Comparison of ENCODE assay signal across 8 cellular contexts in genomic region chr4:1682860-1683259, GRCh38. TPM values are rescaled to one million over a fixed set of nuclear protein-coding genes. Genes with fewer than 3 reads are reported as not detected.
DNase-seq lines count a peak whose midpoint lies in the region; ATAC-seq and TF ChIP-seq lines count a peak whose summit lies in the region.

No MANE protein-coding gene starts in this region.

- CTCF ChIA-PET in activated CD4-positive, alpha-beta memory T cell treated with anti-CD3 and anti-CD28 coated beads, Interleukin-2, amount 10 ng/mL, durations not matched to agents 7 days and 5 days (lab: Charles Lee) = interaction anchor here (0.7 to 1.7 kb wide), 4 partner anchors 10 to 1229 kb away, joined by 3 to 11 read pairs (median 3); no protein-coding TSS in a partner anchor

- no peak overlapping the region; the same call in 1 of the 2 replicates for H2AFZ ChIP-seq in GM23338

- no peak overlapping the region for H3K27ac Mint-ChIP-seq in GM23338
- no peak overlapping the region for H3K27ac Mint-ChIP-seq in activated CD4-positive, alpha-beta memory T cell treated with anti-CD3 and anti-CD28 coated beads, Interleukin-2, amount 10 ng/mL, durations not matched to agents 7 days and 5 days
- peak overlapping the region; percentile 37 for H3K27ac Mint-ChIP-seq in stimulated activated effector memory CD8-positive, alpha-beta T cell treated with anti-CD3 and anti-CD28 coated beads, Interleukin-12 subunit alpha, Interleukin-12 subunit beta, amount 100 ng/mL, for 72 hours

- no peaks in the 10 kb centered on the region for H3K79me2 ChIP-seq in GM23338 (replicated peaks; ENCODE audit: insufficient read depth)
- no peaks in the 10 kb centered on the region for H3K79me2 ChIP-seq in mesendoderm (ENCODE audit: control insufficient read depth, insufficient read depth, low read length)

- no peak overlapping the region for H3K4ac ChIP-seq in mesendoderm (ENCODE audit: low read depth, low read length)

- peaks cover 12% of the 10 kb centered on the region for H3F3A ChIP-seq in GM23338 (replicated peaks; ENCODE audit: low read depth)

- peaks cover 8% of the 10 kb centered on the region; the same call in 2 of the 3 replicates for H3K4me1 Mint-ChIP-seq in GM23338
- H3K4me1 Mint-ChIP-seq in activated CD4-positive, alpha-beta memory T cell treated with anti-CD3 and anti-CD28 coated beads, Interleukin-2, amount 10 ng/mL, durations not matched to agents 7 days and 5 days = peaks cover 10% of the 10 kb centered on the region
- peaks cover 9% of the 10 kb centered on the region for H3K4me1 Mint-ChIP-seq in stimulated activated effector memory CD8-positive, alpha-beta T cell treated with anti-CD3 and anti-CD28 coated beads, Interleukin-12 subunit alpha, Interleukin-12 subunit beta, amount 100 ng/mL, for 72 hours

- no peaks in the 10 kb centered on the region for H3K79me1 ChIP-seq in mesendoderm (ENCODE audit: low read length)

- H3K27me3 ChIP-seq in GM23338 (ENCODE audit: insufficient read depth) (peaks cover 22% of the 10 kb centered on the region), gastroesophageal sphincter (no peaks in the 10 kb centered on the region), mesendoderm (ENCODE audit: insufficient read depth, low read length, poor library complexity) (peaks cover 9% of the 10 kb centered on the region)

- no peak overlapping the region for H3K27ac ChIP-seq in GM23338 (ENCODE audit: low read depth)
- H3K27ac ChIP-seq in gastroesophageal sphincter = peak overlapping the region; percentile 58 to 94 (median 89)
- H3K27ac ChIP-seq in mesendoderm (ENCODE audit: low read depth, low read length) = no peak overlapping the region

- no peaks in the 10 kb centered on the region for H3K9me3 ChIP-seq in gastroesophageal sphincter

- peak overlapping the region; percentile 78 for H3K4me3 Mint-ChIP-seq in GM23338
- H3K4me3 Mint-ChIP-seq in activated CD4-positive, alpha-beta memory T cell treated with anti-CD3 and anti-CD28 coated beads, Interleukin-2, amount 10 ng/mL, durations not matched to agents 7 days and 5 days = peak overlapping the region; percentile 78
- H3K4me3 Mint-ChIP-seq in stimulated activated effector memory CD8-positive, alpha-beta T cell treated with anti-CD3 and anti-CD28 coated beads, Interleukin-12 subunit alpha, Interleukin-12 subunit beta, amount 100 ng/mL, for 72 hours = peak overlapping the region; percentile 68

- ATAC-seq in GM23338 (no peak), gastroesophageal sphincter (no peak)
- ATAC-seq in stimulated activated effector memory CD8-positive, alpha-beta T cell treated with anti-CD3 and anti-CD28 coated beads, Interleukin-12 subunit alpha, Interleukin-12 subunit beta, amount 100 ng/mL, for 72 hours = no peak

- POLR2A ChIA-PET in activated CD4-positive, alpha-beta memory T cell treated with anti-CD3 and anti-CD28 coated beads, Interleukin-2, amount 10 ng/mL, durations not matched to agents 7 days and 5 days (lab: Charles Lee) = interaction anchor here (0.9 to 1.1 kb wide), 4 partner anchors 9 to 44 kb away, joined by 3 to 7 read pairs (median 4); no protein-coding TSS in a partner anchor

- TF ChIP-seq EP300 in gastroesophageal sphincter (IDR thresholded peaks at IDR 0.05) = no peak

- H3K36me3 ChIP-seq in GM23338 (ENCODE audit: insufficient read depth) (no peaks in the 10 kb centered on the region), gastroesophageal sphincter (no peaks in the 10 kb centered on the region), mesendoderm (ENCODE audit: control insufficient read depth, insufficient read depth, low read length) (no peaks in the 10 kb centered on the region)

- H2BK5ac ChIP-seq in mesendoderm (ENCODE audit: low read length) = no peak overlapping the region

- no peak overlapping the region for H4K8ac ChIP-seq in mesendoderm (ENCODE audit: low read depth, low read length)

- no peak overlapping the region for H3K18ac ChIP-seq in mesendoderm (ENCODE audit: low read length)

- no peak for TF ChIP-seq POLR2A in gastroesophageal sphincter (IDR thresholded peaks at IDR 0.05)

- no peak overlapping the region for H3K23ac ChIP-seq in mesendoderm (ENCODE audit: low read length)

- WGBS in gastroesophageal sphincter (ENCODE audit: low coverage in 1 of 2), 2 donors = 81 to 96% methylated on average over 4 to 10 of the region's 13 CpGs
- no CpG with 5 or more reads among the region's 13 CpGs for WGBS in mesendoderm (ENCODE audit: extremely low coverage, insufficient coverage, low lambda C conversion rate)

- H3K4me1 ChIP-seq in GM23338 (ENCODE audit: insufficient read depth) (0 out of 2 replicates have a peak, but pooled peaks cover 5% of the 10 kb centered on the region), gastroesophageal sphincter (peaks cover 0 to 24% (median 3%) of the 10 kb centered on the region in 3 donors), mesendoderm (ENCODE audit: control insufficient read depth, low read depth, low read length) (no peaks in the 10 kb centered on the region)

- H2BK120ac ChIP-seq in mesendoderm (ENCODE audit: low read depth, low read length) = no peak overlapping the region

- H3K9me3 Mint-ChIP-seq in GM23338 = peaks cover 2% of the 10 kb centered on the region; the same call in 2 of the 3 replicates
- H3K9me3 Mint-ChIP-seq in activated CD4-positive, alpha-beta memory T cell treated with anti-CD3 and anti-CD28 coated beads, Interleukin-2, amount 10 ng/mL, durations not matched to agents 7 days and 5 days = no peaks in the 10 kb centered on the region
- H3K9me3 Mint-ChIP-seq in stimulated activated effector memory CD8-positive, alpha-beta T cell treated with anti-CD3 and anti-CD28 coated beads, Interleukin-12 subunit alpha, Interleukin-12 subunit beta, amount 100 ng/mL, for 72 hours = no peaks in the 10 kb centered on the region

- H3K4me3 ChIP-seq in GM23338 (peak overlapping the region; percentile 52), gastroesophageal sphincter (peak overlapping the region; percentile 40 to 81), mesendoderm (ENCODE audit: low read length) (no peak overlapping the region)

- no peak for TF ChIP-seq CTCF in GM23338 (conservative IDR thresholded peaks at IDR 0.05; ENCODE audit: low read depth in 2 of 2)
- TF ChIP-seq CTCF in gastroesophageal sphincter (IDR thresholded peaks at IDR 0.05) = no peak

- DNase-seq in GM23338 (ENCODE audit: low spot score) (no peak), HPDE6-E6E7 (ENCODE audit: extremely low spot score) (no peak), CD1c-positive myeloid dendritic cell (ENCODE audit: extremely low spot score) (no peak), NCI-H1092 treated with DMSO at 0.1 percent for 48 hours (lab: John Stamatoyannopoulos, UW) (no peak), mesendoderm (no peak)
- no peak for DNase-seq in activated CD4-positive, alpha-beta memory T cell treated with anti-CD3 and anti-CD28 coated beads, Interleukin-2, amount 10 ng/mL, durations not matched to agents 7 days and 5 days
- DNase-seq in stimulated activated effector memory CD8-positive, alpha-beta T cell treated with anti-CD3 and anti-CD28 coated beads, Interleukin-12 subunit alpha, Interleukin-12 subunit beta, amount 100 ng/mL, for 72 hours (ENCODE audit: low spot score in 2 of 2) = no peak

- H3K56ac ChIP-seq in mesendoderm (ENCODE audit: low read length) = no peak overlapping the region

- H3K4me2 ChIP-seq in GM23338 (peak overlapping the region; percentile 84), mesendoderm (ENCODE audit: low read length) (no peak overlapping the region)

- H3K9ac ChIP-seq in mesendoderm (ENCODE audit: low read length) = no peak overlapping the region

- H3K36me3 Mint-ChIP-seq in GM23338 (ENCODE audit: low read depth) = no peaks in the 10 kb centered on the region
- no peaks in the 10 kb centered on the region for H3K36me3 Mint-ChIP-seq in activated CD4-positive, alpha-beta memory T cell treated with anti-CD3 and anti-CD28 coated beads, Interleukin-2, amount 10 ng/mL, durations not matched to agents 7 days and 5 days (ENCODE audit: low read depth)
- no peaks in the 10 kb centered on the region for H3K36me3 Mint-ChIP-seq in stimulated activated effector memory CD8-positive, alpha-beta T cell treated with anti-CD3 and anti-CD28 coated beads, Interleukin-12 subunit alpha, Interleukin-12 subunit beta, amount 100 ng/mL, for 72 hours

- no peak overlapping the region for H2AK5ac ChIP-seq in mesendoderm (ENCODE audit: low read length)

- H3K27me3 Mint-ChIP-seq in GM23338 (ENCODE audit: insufficient read depth, low read depth, poor library complexity) = peaks cover 22% of the 10 kb centered on the region
- H3K27me3 Mint-ChIP-seq in activated CD4-positive, alpha-beta memory T cell treated with anti-CD3 and anti-CD28 coated beads, Interleukin-2, amount 10 ng/mL, durations not matched to agents 7 days and 5 days = peaks cover 6% of the 10 kb centered on the region

- no peaks in the 10 kb centered on the region for H4K20me1 ChIP-seq in GM23338 (replicated peaks; ENCODE audit: insufficient read depth)

- no peak overlapping the region for H4K5ac ChIP-seq in mesendoderm (ENCODE audit: low read length)

- H2BK15ac ChIP-seq in mesendoderm (replicated peaks; ENCODE audit: low read depth) = no peak overlapping the region

- H3K9me2 ChIP-seq in GM23338 (ENCODE audit: insufficient read depth) = no peaks in the 10 kb centered on the region

RNA-seq across cellular contexts. Expression of gene FAM53A, which starts 1.3 kb away (rescaled TPM):
- 1.6 and 3.1 TPM in 2 replicates for total RNA-seq in GM23338 (2014; rRNA removed; shearing (Covaris generic))
- polyA plus RNA-seq in GM23338 (2016; fragmentation: Nextera tagmentation; extraction: Ambion mirVana) = 1.1 and 1.4 TPM in 2 replicates
- total RNA-seq in activated CD4-positive, alpha-beta memory T cell treated with anti-CD3 and anti-CD28 coated beads, Interleukin-2, amount 10 ng/mL, durations not matched to agents 7 days and 5 days = under 1 TPM; 0.65 to 0.91 TPM
- 10 to 100 TPM in 1 of 4 donors, 1 to 10 TPM in 3; 1.2 to 18.4 (median 4.9) TPM for total RNA-seq in gastroesophageal sphincter
- polyA plus RNA-seq in mesendoderm (2013, experiment 1 of 2) = 0.20 TPM
- polyA plus RNA-seq in mesendoderm (2013, experiment 2 of 2) = 0.50 TPM

RNA-seq across cellular contexts. Expression of gene SLBP, which starts 29.3 kb away (rescaled TPM):
- total RNA-seq in GM23338 (2014; rRNA removed; shearing (Covaris generic)) = 54.4 and 68.3 TPM in 2 replicates
- polyA plus RNA-seq in GM23338 (2016; fragmentation: Nextera tagmentation; extraction: Ambion mirVana) = 58.6 and 62.5 TPM in 2 replicates
- total RNA-seq in activated CD4-positive, alpha-beta memory T cell treated with anti-CD3 and anti-CD28 coated beads, Interleukin-2, amount 10 ng/mL, durations not matched to agents 7 days and 5 days = 100 to 1,000 TPM; 105 to 107 TPM
- 10 to 100 TPM; 34.1 to 54.0 (median 38.6) TPM for total RNA-seq in gastroesophageal sphincter
- polyA plus RNA-seq in mesendoderm (2013, experiment 1 of 2) = 43.5 TPM
- polyA plus RNA-seq in mesendoderm (2013, experiment 2 of 2) = 43.0 TPM

RNA-seq across cellular contexts. Expression of gene TMEM129, which starts 38.3 kb away (rescaled TPM):
- total RNA-seq in GM23338 (2014; rRNA removed; shearing (Covaris generic)) = 45.1 and 64.4 TPM in 2 replicates
- 16.2 and 16.4 TPM in 2 replicates for polyA plus RNA-seq in GM23338 (2016; fragmentation: Nextera tagmentation; extraction: Ambion mirVana)
- total RNA-seq in activated CD4-positive, alpha-beta memory T cell treated with anti-CD3 and anti-CD28 coated beads, Interleukin-2, amount 10 ng/mL, durations not matched to agents 7 days and 5 days = 10 to 100 TPM; 20.4 to 22.3 TPM
- total RNA-seq in gastroesophageal sphincter = 10 to 100 TPM; 46.6 to 94.2 (median 64.6) TPM
- polyA plus RNA-seq in mesendoderm (2013, experiment 1 of 2) = 10.9 TPM
- 10.7 TPM for polyA plus RNA-seq in mesendoderm (2013, experiment 2 of 2)

RNA-seq across cellular contexts. Expression of gene TACC3, which starts 38.5 kb away (rescaled TPM):
- 120 and 136 TPM in 2 replicates for total RNA-seq in GM23338 (2014; rRNA removed; shearing (Covaris generic))
- 120 and 129 TPM in 2 replicates for polyA plus RNA-seq in GM23338 (2016; fragmentation: Nextera tagmentation; extraction: Ambion mirVana)
- total RNA-seq in activated CD4-positive, alpha-beta memory T cell treated with anti-CD3 and anti-CD28 coated beads, Interleukin-2, amount 10 ng/mL, durations not matched to agents 7 days and 5 days = 100 to 1,000 TPM; 213 TPM
- 1 to 10 TPM; 6.0 to 8.2 (median 7.1) TPM for total RNA-seq in gastroesophageal sphincter
- polyA plus RNA-seq in mesendoderm (2013, experiment 1 of 2) = 125 TPM
- polyA plus RNA-seq in mesendoderm (2013, experiment 2 of 2) = 122 TPM

Comparison
In these comparisons a context has a peak if more than half of its experiments do, and no peak if none do; other contexts are left out.
1. H3K27ac ChIP-seq: peak in gastroesophageal sphincter (4 of 4); none in GM23338 (single experiment) and mesendoderm (single experiment).
2. Peak in every context shown above with its lines, with median percentiles within 50 percentile points of each other: H3K4me3 Mint-ChIP-seq.